Comparison of ENCODE assay signal across 1 cellular context in the genomic region with DNA sequence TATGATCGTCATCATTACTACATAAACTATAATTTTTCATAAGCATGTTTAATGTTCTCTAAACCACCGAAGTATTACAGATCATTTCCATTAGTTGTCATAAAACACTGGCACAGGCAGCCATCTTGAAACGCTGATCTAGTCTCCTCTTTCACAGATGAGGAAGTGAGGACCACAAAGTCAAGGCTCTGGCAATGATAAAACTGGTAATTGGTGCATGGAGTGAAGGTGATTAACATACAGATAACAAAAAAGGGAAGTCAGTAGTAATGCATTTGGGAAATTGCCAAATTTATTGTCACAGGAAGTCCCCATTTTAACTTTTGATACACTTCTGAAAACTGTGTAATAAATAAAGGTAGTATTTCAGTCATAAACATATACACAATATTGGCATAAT.
A peak's percentile ranks its signal among the peaks of the same experiment; 100 is the strongest.
TF ChIP-seq lines count a peak whose summit lies in the region.

No MANE protein-coding gene starts in this region.

TF ChIP-seq in K562, 482 proteins besides CTCF, POLR2A, EP300 and RAD21 (continues in another document):
- TF ChIP-seq MCM5 (IDR thresholded peaks at IDR 0.05; ENCODE audit: low read depth): no peak
- no peak for TF ChIP-seq KDM5B (IDR thresholded peaks at IDR 0.05; ENCODE audit: insufficient replicate concordance, low read depth, low read length)
- TF ChIP-seq SMAD3 (CRISPR knock-in tag; conservative IDR thresholded peaks at IDR 0.05): 0 out of 2 replicates have a peak, but pooled peaks have one; percentile 11
- TF ChIP-seq SMAD4 (CRISPR knock-in tag; conservative IDR thresholded peaks at IDR 0.05): peak; percentile 67
- peak; percentile 92 for TF ChIP-seq PML (IDR thresholded peaks at IDR 0.05; ENCODE audit: low read length)
- TF ChIP-seq ZNF644 (tag; IDR thresholded peaks at IDR 0.05; ENCODE audit: low read depth): peak; percentile 57; the same call in 1 of the 2 replicates
- no peak for TF ChIP-seq MAFK (IDR thresholded peaks at IDR 0.05; ENCODE audit: low read length)
- TF ChIP-seq GATA2 (CRISPR knock-in tag; IDR thresholded peaks at IDR 0.05): peak; percentile 92
- TF ChIP-seq HDAC2 (IDR thresholded peaks at IDR 0.05): peak; percentile 68; the same call in 1 of the 2 replicates
- no peak for TF ChIP-seq HSF4 (CRISPR knock-in tag; IDR thresholded peaks at IDR 0.05; ENCODE audit: borderline replicate concordance)
- TF ChIP-seq HDAC1 (IDR thresholded peaks at IDR 0.05): no peak
- TF ChIP-seq GABPA (tag; conservative IDR thresholded peaks at IDR 0.05; ENCODE audit: low read depth): peak; percentile 29; the same call in 1 of the 2 replicates
- peak; percentile 92 for TF ChIP-seq TCF3 (CRISPR knock-in tag; IDR thresholded peaks at IDR 0.05)
- TF ChIP-seq, protein P1, sequence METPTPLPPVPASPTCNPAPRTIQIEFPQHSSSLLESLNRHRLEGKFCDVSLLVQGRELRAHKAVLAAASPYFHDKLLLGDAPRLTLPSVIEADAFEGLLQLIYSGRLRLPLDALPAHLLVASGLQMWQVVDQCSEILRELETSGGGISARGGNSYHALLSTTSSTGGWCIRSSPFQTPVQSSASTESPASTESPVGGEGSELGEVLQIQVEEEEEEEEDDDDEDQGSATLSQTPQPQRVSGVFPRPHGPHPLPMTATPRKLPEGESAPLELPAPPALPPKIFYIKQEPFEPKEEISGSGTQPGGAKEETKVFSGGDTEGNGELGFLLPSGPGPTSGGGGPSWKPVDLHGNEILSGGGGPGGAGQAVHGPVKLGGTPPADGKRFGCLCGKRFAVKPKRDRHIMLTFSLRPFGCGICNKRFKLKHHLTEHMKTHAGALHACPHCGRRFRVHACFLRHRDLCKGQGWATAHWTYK (CRISPR knock-in tag; IDR thresholded peaks at IDR 0.05): peak; percentile 61; the same call in 1 of the 2 replicates
- TF ChIP-seq ZEB2 (IDR thresholded peaks at IDR 0.05): 0 out of 2 replicates have a peak, but pooled peaks have one; percentile 36
- TF ChIP-seq RB1 (IDR thresholded peaks at IDR 0.05; ENCODE audit: low read depth): no peak
- no peak for TF ChIP-seq ILK (tag; IDR thresholded peaks at IDR 0.05; ENCODE audit: borderline replicate concordance, low read depth)
- peak; percentile 16 to 94 (median 59) for TF ChIP-seq YY1 (IDR thresholded peaks at IDR 0.05; ENCODE audit: borderline replicate concordance in 1 of 3, control insufficient read depth in 1 of 3, extremely low read depth in 1 of 3, insufficient read depth in 3 of 3, insufficient read length in 1 of 3, insufficient replicate concordance in 2 of 3, low read depth in 1 of 3, low read length in 2 of 3)
- peak; percentile 61 for TF ChIP-seq ATF7 (IDR thresholded peaks at IDR 0.05)
- peak; percentile 95 for TF ChIP-seq SMARCA4 (IDR thresholded peaks at IDR 0.05)
- TF ChIP-seq THRAP3 (IDR thresholded peaks at IDR 0.05; ENCODE audit: borderline replicate concordance): no peak
- TF ChIP-seq HMGN3 (IDR thresholded peaks at IDR 0.05; ENCODE audit: borderline replicate concordance, extremely low read depth, insufficient read length, low read depth, low read length): peak; percentile 71
- TF ChIP-seq JUND (IDR thresholded peaks at IDR 0.05; ENCODE audit: borderline replicate concordance, low read depth, low read length): peak; percentile 57; the same call in 1 of the 2 replicates
- peak; percentile 57; the same call in 1 of the 3 replicates for TF ChIP-seq JUND (tag; IDR thresholded peaks at IDR 0.05; ENCODE audit: borderline replicate concordance, low read depth, low read length)
- no peak for TF ChIP-seq TCF7L2 (IDR thresholded peaks at IDR 0.05; ENCODE audit: low read depth, low read length)
- 0 out of 4 replicates have a peak, but pooled peaks of 1 of the 2 experiments have one; percentile 12 for TF ChIP-seq FOXA3 (CRISPR knock-in tag; conservative IDR thresholded peaks at IDR 0.05 in 1 of 2, IDR thresholded peaks at IDR 0.05 in 1 of 2)
- 0 out of 2 replicates have a peak, but pooled peaks have one; percentile 34 for TF ChIP-seq NFIX (CRISPR knock-in tag; IDR thresholded peaks at IDR 0.05; ENCODE audit: low read depth)
- peak in 1 of 2 experiments; percentile 63; a peak in 2 of 4 replicates for TF ChIP-seq ZNF639 (CRISPR knock-in tag; conservative IDR thresholded peaks at IDR 0.05 in 1 of 2, IDR thresholded peaks at IDR 0.05 in 1 of 2)
- TF ChIP-seq SP2 (IDR thresholded peaks at IDR 0.05; ENCODE audit: extremely low read depth, low read depth, low read length, poor library complexity, severe bottlenecking): no peak
- no peak for TF ChIP-seq TSHZ1 (CRISPR knock-in tag; IDR thresholded peaks at IDR 0.05)
- peak; percentile 76; the same call in 1 of the 2 replicates for TF ChIP-seq ELF4 (CRISPR knock-in tag; IDR thresholded peaks at IDR 0.05)
- peak; percentile 89 for TF ChIP-seq KLF16 (IDR thresholded peaks at IDR 0.05)
- TF ChIP-seq THAP12 (CRISPR knock-in tag; IDR thresholded peaks at IDR 0.05): no peak
- TF ChIP-seq, protein P2, sequence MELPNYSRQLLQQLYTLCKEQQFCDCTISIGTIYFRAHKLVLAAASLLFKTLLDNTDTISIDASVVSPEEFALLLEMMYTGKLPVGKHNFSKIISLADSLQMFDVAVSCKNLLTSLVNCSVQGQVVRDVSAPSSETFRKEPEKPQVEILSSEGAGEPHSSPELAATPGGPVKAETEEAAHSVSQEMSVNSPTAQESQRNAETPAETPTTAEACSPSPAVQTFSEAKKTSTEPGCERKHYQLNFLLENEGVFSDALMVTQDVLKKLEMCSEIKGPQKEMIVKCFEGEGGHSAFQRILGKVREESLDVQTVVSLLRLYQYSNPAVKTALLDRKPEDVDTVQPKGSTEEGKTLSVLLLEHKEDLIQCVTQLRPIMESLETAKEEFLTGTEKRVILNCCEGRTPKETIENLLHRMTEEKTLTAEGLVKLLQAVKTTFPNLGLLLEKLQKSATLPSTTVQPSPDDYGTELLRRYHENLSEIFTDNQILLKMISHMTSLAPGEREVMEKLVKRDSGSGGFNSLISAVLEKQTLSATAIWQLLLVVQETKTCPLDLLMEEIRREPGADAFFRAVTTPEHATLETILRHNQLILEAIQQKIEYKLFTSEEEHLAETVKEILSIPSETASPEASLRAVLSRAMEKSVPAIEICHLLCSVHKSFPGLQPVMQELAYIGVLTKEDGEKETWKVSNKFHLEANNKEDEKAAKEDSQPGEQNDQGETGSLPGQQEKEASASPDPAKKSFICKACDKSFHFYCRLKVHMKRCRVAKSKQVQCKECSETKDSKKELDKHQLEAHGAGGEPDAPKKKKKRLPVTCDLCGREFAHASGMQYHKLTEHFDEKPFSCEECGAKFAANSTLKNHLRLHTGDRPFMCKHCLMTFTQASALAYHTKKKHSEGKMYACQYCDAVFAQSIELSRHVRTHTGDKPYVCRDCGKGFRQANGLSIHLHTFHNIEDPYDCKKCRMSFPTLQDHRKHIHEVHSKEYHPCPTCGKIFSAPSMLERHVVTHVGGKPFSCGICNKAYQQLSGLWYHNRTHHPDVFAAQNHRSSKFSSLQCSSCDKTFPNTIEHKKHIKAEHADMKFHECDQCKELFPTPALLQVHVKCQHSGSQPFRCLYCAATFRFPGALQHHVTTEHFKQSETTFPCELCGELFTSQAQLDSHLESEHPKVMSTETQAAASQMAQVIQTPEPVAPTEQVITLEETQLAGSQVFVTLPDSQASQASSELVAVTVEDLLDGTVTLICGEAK (IDR thresholded peaks at IDR 0.05): 0 out of 2 replicates have a peak, but pooled peaks have one; percentile 48
- TF ChIP-seq, protein P2 (CRISPR knock-in tag; IDR thresholded peaks at IDR 0.05): no peak
- TF ChIP-seq ZNF655 (CRISPR knock-in tag; IDR thresholded peaks at IDR 0.05): no peak
- TF ChIP-seq ZBED1 (IDR thresholded peaks at IDR 0.05): no peak
- TF ChIP-seq, protein P3, sequence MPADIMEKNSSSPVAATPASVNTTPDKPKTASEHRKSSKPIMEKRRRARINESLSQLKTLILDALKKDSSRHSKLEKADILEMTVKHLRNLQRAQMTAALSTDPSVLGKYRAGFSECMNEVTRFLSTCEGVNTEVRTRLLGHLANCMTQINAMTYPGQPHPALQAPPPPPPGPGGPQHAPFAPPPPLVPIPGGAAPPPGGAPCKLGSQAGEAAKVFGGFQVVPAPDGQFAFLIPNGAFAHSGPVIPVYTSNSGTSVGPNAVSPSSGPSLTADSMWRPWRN (IDR thresholded peaks at IDR 0.05; ENCODE audit: low read depth): peak; percentile 70; the same call in 1 of the 2 replicates
- TF ChIP-seq CTBP1 (IDR thresholded peaks at IDR 0.05; ENCODE audit: borderline replicate concordance): peak; percentile 84; the same call in 1 of the 2 replicates
- no peak for TF ChIP-seq ZNF75A (CRISPR knock-in tag; IDR thresholded peaks at IDR 0.05)
- TF ChIP-seq POLR2H (tag; IDR thresholded peaks at IDR 0.05; ENCODE audit: low read depth): 0 out of 2 replicates have a peak, but pooled peaks have one; percentile 47
